ENCODE assay signal across 8 cellular contexts in genomic region chr17:7932483-7932891, GRCh38. TPM values are rescaled to one million over a fixed set of nuclear protein-coding genes. Genes with fewer than 3 reads are reported as not detected.
DNase-seq lines count a peak whose midpoint lies in the region; ATAC-seq lines count a peak whose summit lies in the region.

No MANE protein-coding gene starts in this region.

- ATAC-seq in HG02798 (IDR thresholded peaks at IDR 0.05; ENCODE audit: poor library complexity, unreplicated experiment), result peak; percentile 7
- ATAC-seq in HG03025 (IDR thresholded peaks at IDR 0.05; ENCODE audit: low FRiP score, unreplicated experiment), result no peak

- H3K27ac ChIP-seq in thymus (ENCODE audit: low read depth), result peak overlapping the region; percentile 88

- peaks cover 22% of the 10 kb centered on the region for H3K4me1 ChIP-seq in thymus (ENCODE audit: control insufficient read depth, insufficient read depth, low read length)

- DNase-seq in GM03348 (ENCODE audit: low spot score) (peak; percentile 53), SK-N-DZ (ENCODE audit: low spot score) (peak; percentile 32), lung microvascular endothelial cell (ENCODE audit: low read depth in 2 of 2) (peak; percentile 39 to 51), middle frontal gyrus (ENCODE audit: extremely low spot score, low spot score) (no peak)
- DNase-seq in effector CD8-positive, alpha-beta T cell (lab: John Stamatoyannopoulos, UW), result peak; percentile 20

- 2% methylated on average over 17 of the region's 17 CpGs for WGBS in thymus

- H3K36me3 ChIP-seq in thymus (ENCODE audit: control insufficient read depth, insufficient read depth), result peaks cover 25% of the 10 kb centered on the region

- no peaks in the 10 kb centered on the region for H3K9me3 ChIP-seq in thymus (ENCODE audit: control insufficient read depth)

- no peaks in the 10 kb centered on the region for H3K27me3 ChIP-seq in thymus (ENCODE audit: control insufficient read depth, insufficient read depth)

- H3K4me3 ChIP-seq in thymus (ENCODE audit: low read length), result peak overlapping the region; percentile 75

RNA-seq across cellular contexts. Expression of gene CNTROB, which starts 0.5 kb away (rescaled TPM):
- polyA plus RNA-seq in SK-N-DZ (2014; cell fraction: cytosol; rRNA removed), result 42.3 and 50.2 TPM in 2 replicates
- polyA plus RNA-seq in SK-N-DZ (2014; cell fraction: nucleus; rRNA removed), result 170 and 212 TPM in 2 replicates
- 10.5 and 11.9 TPM in 2 replicates for total RNA-seq in lung microvascular endothelial cell
- 39.0 TPM for polyA plus RNA-seq in thymus

RNA-seq across cellular contexts. Expression of gene TRAPPC1, which starts 0.7 kb away (rescaled TPM):
- 31.1 and 35.0 TPM in 2 replicates for polyA plus RNA-seq in SK-N-DZ (2014; cell fraction: cytosol; rRNA removed)
- polyA plus RNA-seq in SK-N-DZ (2014; cell fraction: nucleus; rRNA removed), result 18.6 and 59.7 TPM in 2 replicates
- 48.8 and 54.7 TPM in 2 replicates for total RNA-seq in lung microvascular endothelial cell
- polyA plus RNA-seq in thymus, result 137 TPM

RNA-seq across cellular contexts. Expression of gene KCNAB3, which starts 2.8 kb away (rescaled TPM):
- 4.5 and 6.5 TPM in 2 replicates for polyA plus RNA-seq in SK-N-DZ (2014; cell fraction: cytosol; rRNA removed)
- 81.5 and 84.6 TPM in 2 replicates for polyA plus RNA-seq in SK-N-DZ (2014; cell fraction: nucleus; rRNA removed)
- total RNA-seq in lung microvascular endothelial cell, result 0.22 and 0.40 TPM in 2 replicates
- 8.9 TPM for polyA plus RNA-seq in thymus

RNA-seq across cellular contexts. Expression of gene RNF227, which starts 16.4 kb away (rescaled TPM):
- polyA plus RNA-seq in SK-N-DZ (2014; cell fraction: cytosol; rRNA removed), result 4.1 and 4.3 TPM in 2 replicates
- 1.7 and 3.0 TPM in 2 replicates for polyA plus RNA-seq in SK-N-DZ (2014; cell fraction: nucleus; rRNA removed)
- 0.44 and 0.79 TPM in 2 replicates for total RNA-seq in lung microvascular endothelial cell
- 5.8 TPM for polyA plus RNA-seq in thymus

RNA-seq across cellular contexts. Expression of gene CHD3, which starts 43.9 kb away (rescaled TPM):
- 53.5 and 55.5 TPM in 2 replicates for polyA plus RNA-seq in SK-N-DZ (2014; cell fraction: cytosol; rRNA removed)
- 91.9 and 124 TPM in 2 replicates for polyA plus RNA-seq in SK-N-DZ (2014; cell fraction: nucleus; rRNA removed)
- 58.0 and 58.7 TPM in 2 replicates for total RNA-seq in lung microvascular endothelial cell
- 119 TPM for polyA plus RNA-seq in thymus
